In genomic region chr14:73462078-73462715, GRCh38 we compare ENCODE assay signal across 1 cellular context.
TF ChIP-seq lines count a peak whose summit lies in the region.

No MANE protein-coding gene starts in this region.

TF ChIP-seq in SK-N-SH treated with all-trans-retinoic acid at 6 μM for 48 hours, 23 proteins besides CTCF, POLR2A, EP300 and RAD21 (continued from another document):
- TF ChIP-seq CREB5 (CRISPR knock-in tag; IDR thresholded peaks at IDR 0.05; ENCODE audit: low read depth) (no peak), ZNF8 (CRISPR knock-in tag; IDR thresholded peaks at IDR 0.05) (no peak), ZFP30 (CRISPR knock-in tag; IDR thresholded peaks at IDR 0.05) (no peak), ARNTL (CRISPR knock-in tag; IDR thresholded peaks at IDR 0.05; ENCODE audit: borderline replicate concordance, low read depth) (no peak)
TF ChIP-seq in SK-N-SH treated with all-trans-retinoic acid at 6 μM for 48 hours: peak in this region for 0.
